20 cellular contexts compared by ENCODE assay signal in genomic region chr6:79031821-79032590, GRCh38. TPM values are rescaled to one million over a fixed set of nuclear protein-coding genes. Genes with fewer than 3 reads are reported as not detected.
A peak's percentile ranks its signal among the peaks of the same experiment; 100 is the strongest.
DNase-seq lines count a peak whose midpoint lies in the region; ATAC-seq, FAIRE-seq and TF ChIP-seq lines count a peak whose summit lies in the region.
"Had no signal": no experiment of that assay in that cellular context is flagged by ENCODE, and none has a peak within 500 bp of the region (broad histone marks: within the 10 kb centered on the region; RNA-seq: fewer than 3 reads in every experiment).

No MANE protein-coding gene starts in this region.

- intact Hi-C loops in heart left ventricle (cut with DNase I) = no loop called here

- H3K4me1 ChIP-seq in heart left ventricle = peaks cover 0 to 24% (median 3%) of the 10 kb centered on the region in 12 donors
- H3K4me1 ChIP-seq: BLaER1 treated with 17β-estradiol and CSF1 and Interleukin-3, amounts not matched to agents 10 nM and 100 nM had no signal

- POLR2A ChIA-PET in AG04450 (lab: Yijun Ruan, JAX) = no interaction called here

- FAIRE-seq in GM12892 (lab: Jason Lieb, UNC) = peak; percentile 53

- TF ChIP-seq CTCF in AG04450 (IDR thresholded peaks at IDR 0.05; ENCODE audit: low read depth, low read length) = no peak
- TF ChIP-seq CTCF in foreskin fibroblast (IDR thresholded peaks at IDR 0.05; ENCODE audit: low read depth, low read length) = no peak
- TF ChIP-seq CTCF in heart left ventricle (IDR thresholded peaks at IDR 0.05) = no peak

- H3K27ac ChIP-seq in AG04450 (ENCODE audit: low read depth, low read length) (no peak overlapping the region), heart left ventricle (no peak overlapping the region)
- H3K27ac ChIP-seq: BLaER1 treated with 17β-estradiol and CSF1 and Interleukin-3, amounts not matched to agents 10 nM and 100 nM; skin epidermis had no signal

- H3K4me3 ChIP-seq in AG04450 (ENCODE audit: low read depth, low read length) (no peak overlapping the region), foreskin fibroblast (ENCODE audit: low read depth in 1 of 2, low read length in 2 of 2) (no peak overlapping the region), heart left ventricle (no peak overlapping the region)
- H3K4me3 ChIP-seq: BLaER1 treated with 17β-estradiol and CSF1 and Interleukin-3, amounts not matched to agents 10 nM and 100 nM; skin epidermis had no signal

- WGBS in heart left ventricle, 4 donors = 70 to 80% (median 76%) methylated on average over 3 of the region's 3 CpGs

- ATAC-seq in GM19455 (IDR thresholded peaks at IDR 0.05; ENCODE audit: unreplicated experiment) (no peak), heart left ventricle (no peak)

- H3K9me3 ChIP-seq in AG04450 (ENCODE audit: control insufficient read depth, insufficient read depth, low read length) = no peaks in the 10 kb centered on the region
- no peaks in the 10 kb centered on the region for H3K9me3 ChIP-seq in heart left ventricle
- H3K9me3 ChIP-seq: BLaER1 treated with 17β-estradiol and CSF1 and Interleukin-3, amounts not matched to agents 10 nM and 100 nM had no signal

- H3K27me3 ChIP-seq in AG04450 (ENCODE audit: control insufficient read depth, insufficient read depth, low read length) (no peaks in the 10 kb centered on the region), heart left ventricle (no peaks in the 10 kb centered on the region)
- H3K27me3 ChIP-seq: BLaER1 treated with 17β-estradiol and CSF1 and Interleukin-3, amounts not matched to agents 10 nM and 100 nM had no signal

- DNase-seq in AG04450 (ENCODE audit: low read depth, low spot score) (peak; percentile 42), GM12892 (ENCODE audit: insufficient read length) (no peak), amniotic stem cell (lab: John Stamatoyannopoulos, UW) (peak; percentile 51), foreskin fibroblast (peak; percentile 15 to 18), NCI-H1436 (lab: John Stamatoyannopoulos, UW) (no peak), T1000 (lab: John Stamatoyannopoulos, UW) (no peak), heart left ventricle (no peak)
- DNase-seq: activated CD4-positive, alpha-beta memory T cell treated with anti-CD3 and anti-CD28 coated beads, Interleukin-2, amount 10 ng/mL, durations not matched to agents 7 days and 5 days; aorta; effector memory CD4-positive, alpha-beta T cell; islet precursor cell; NCI-H1417 treated with DMSO at 0.1 percent for 48 hours; NCI-H226; NK-92 treated with Interleukin-12 subunit alpha and Interleukin-12 subunit beta, amount 100 ng/mL, for 24 hours; nucleus accumbens; SHP77 treated with DMSO at 0.1 percent for 48 hours; stimulated activated naive CD4-positive, alpha-beta T cell had no signal

- TF ChIP-seq POLR2A in GM12892 (IDR thresholded peaks at IDR 0.05; ENCODE audit: low read depth, low read length) (no peak), heart left ventricle (IDR thresholded peaks at IDR 0.05) (no peak)

- peaks cover 0 to 38% (median 16%) of the 10 kb centered on the region in 9 donors for H3K36me3 ChIP-seq in heart left ventricle

- CTCF ChIA-PET in AG04450 (lab: Charles Lee) = no interaction called here

RNA-seq across cellular contexts. Expression of gene PHIP, which starts 46.0 kb away (rescaled TPM):
- polyA plus RNA-seq in AG04450 (2011; rRNA removed) (8.4 and 11.1 TPM in 2 replicates), heart left ventricle (1 to 10 TPM; 5.6 to 7.2 TPM)
- polyA minus RNA-seq in AG04450 (2011; rRNA and poly(A)+ RNA removed) = 17.4 and 34.8 TPM in 2 replicates
- 19.7 TPM for polyA plus RNA-seq in GM12892 (2012; ENCODE audit: missing spikeins)
- 10 to 100 TPM; 10.1 to 18.9 (median 15.3) TPM for total RNA-seq in heart left ventricle

Comparison
In these comparisons a context has a peak if more than half of its experiments do, and no peak if none do; other contexts are left out.
1. DNase-seq: peak in AG04450 (single experiment), amniotic stem cell (single experiment) and foreskin fibroblast (2 of 2); none in GM12892 (single experiment), NCI-H1436 (single experiment), T1000 (single experiment) and heart left ventricle (0 of 5).